In genomic region chr3:156615592-156616173, GRCh38 we compare ENCODE assay signal across 11 cellular contexts. TPM values are rescaled to one million over a fixed set of nuclear protein-coding genes. Genes with fewer than 3 reads are reported as not detected.
DNase-seq lines count a peak whose midpoint lies in the region; ATAC-seq, FAIRE-seq and TF ChIP-seq lines count a peak whose summit lies in the region.
"Had no signal": no experiment of that assay in that cellular context is flagged by ENCODE, and none has a peak within 500 bp of the region (broad histone marks: within the 10 kb centered on the region; RNA-seq: fewer than 3 reads in every experiment).

No MANE protein-coding gene starts in this region.

- no peak for TF ChIP-seq POLR2A in IMR-90 (IDR thresholded peaks at IDR 0.05; ENCODE audit: low read depth, low read length)

- no peak for FAIRE-seq in bronchial epithelial cell (lab: Jason Lieb, UNC)
- no peak for FAIRE-seq in GM19239 (lab: Jason Lieb, UNC)
- FAIRE-seq: small intestine had no signal

- peak overlapping the region; percentile 79 for H2AK5ac ChIP-seq in IMR-90 (ENCODE audit: low read depth, low read length)

- dilution Hi-C loops in IMR-90 (cut with HindIII; ENCODE audit: low sequenced_read_pairs, unreplicated experiment), result no loop called here

- no peak overlapping the region for H2AK9ac ChIP-seq in IMR-90 (replicated peaks; ENCODE audit: low read depth, low read length, poor library complexity)

- no peak overlapping the region for H3K9ac ChIP-seq in IMR-90 (ENCODE audit: low read depth, low read length)

- H3K9me3 ChIP-seq in IMR-90 (ENCODE audit: control insufficient read depth, insufficient read depth, low read length) (no peaks in the 10 kb centered on the region), lower lobe of right lung (no peaks in the 10 kb centered on the region)

- in situ Hi-C loops in IMR-90 (cut with MboI; ENCODE audit: low sequenced_read_pairs), result no loop called here

- BruUV-seq in IMR-90 (replicated peaks; lab: Mats Ljungman, UMichigan), result no TSS peak

- H3K4me3 ChIP-seq in AG10803 (ENCODE audit: low read length) (no peak overlapping the region), IMR-90 (ENCODE audit: insufficient read depth, low read depth, low read length) (no peak overlapping the region), bronchial epithelial cell (ENCODE audit: low read depth, low read length) (no peak overlapping the region), lower lobe of right lung (no peak overlapping the region), GM23338 (no peak overlapping the region)

- no peak for TF ChIP-seq RAD21 in IMR-90 (IDR thresholded peaks at IDR 0.05; ENCODE audit: low read length)

- H4K91ac ChIP-seq in IMR-90 (ENCODE audit: insufficient read depth, low read depth, low read length), result peak overlapping the region; percentile 17; the same call in 1 of the 2 replicates

- H3K36me3 Mint-ChIP-seq in GM23338 (ENCODE audit: low read depth), result no peaks in the 10 kb centered on the region

- no peak overlapping the region for H3K56ac ChIP-seq in IMR-90 (ENCODE audit: extremely low read depth, insufficient read depth, low read length)

- H4K20me1 ChIP-seq in IMR-90 (ENCODE audit: insufficient read depth, low read length), result no peaks in the 10 kb centered on the region
- H4K20me1 ChIP-seq in GM23338 (replicated peaks; ENCODE audit: insufficient read depth), result no peaks in the 10 kb centered on the region

- H2AFZ ChIP-seq in IMR-90 (replicated peaks; ENCODE audit: low read length, poor library complexity) (peak overlapping the region; percentile 78), GM23338 (no peak overlapping the region)

- peaks cover 17% of the 10 kb centered on the region for H3K9me1 ChIP-seq in IMR-90 (ENCODE audit: insufficient read depth, low read length)

- H3K9me2 ChIP-seq in GM23338 (ENCODE audit: insufficient read depth), result peaks cover 6% of the 10 kb centered on the region; the same call in 1 of the 2 replicates

- H2BK120ac ChIP-seq in IMR-90 (ENCODE audit: low read depth, low read length), result peak overlapping the region; percentile 84

- no peak overlapping the region for H3K4me3 Mint-ChIP-seq in GM23338

- H3K9me3 Mint-ChIP-seq in GM23338, result no peaks in the 10 kb centered on the region

- peak overlapping the region; percentile 55; the same call in 1 of the 2 replicates for H3K18ac ChIP-seq in IMR-90 (ENCODE audit: low read depth, low read length)

- peak overlapping the region; percentile 79 for H3K4ac ChIP-seq in IMR-90 (ENCODE audit: low read depth, low read length)

- no peaks in the 10 kb centered on the region for H3K27me3 ChIP-seq in IMR-90 (ENCODE audit: control insufficient read depth, insufficient read depth, low read length)
- no peaks in the 10 kb centered on the region for H3K27me3 ChIP-seq in bronchial epithelial cell (ENCODE audit: control insufficient read depth, insufficient read depth, low read length)
- H3K27me3 ChIP-seq in lower lobe of right lung (ENCODE audit: low read depth), result no peaks in the 10 kb centered on the region
- H3K27me3 ChIP-seq in GM23338 (ENCODE audit: insufficient read depth), result no peaks in the 10 kb centered on the region

- peaks cover 9% of the 10 kb centered on the region; the same call in 2 of the 3 replicates for H3K4me1 Mint-ChIP-seq in GM23338

- H3K4me1 ChIP-seq in IMR-90 (ENCODE audit: control insufficient read depth, insufficient read depth, low read length) (peaks cover 10% of the 10 kb centered on the region), lower lobe of right lung (peaks cover 15% of the 10 kb centered on the region), GM23338 (ENCODE audit: insufficient read depth) (no peaks in the 10 kb centered on the region)

- peak; percentile 88 for DNase-seq in AG10803 (ENCODE audit: low read depth)
- peak; percentile 79 for DNase-seq in IMR-90
- peak; percentile 73 for DNase-seq in bronchial epithelial cell (ENCODE audit: low read depth)
- peak; percentile 69 for DNase-seq in lower lobe of right lung
- no peak for DNase-seq in GM23338 (ENCODE audit: low spot score)
- DNase-seq in GM19239 (ENCODE audit: insufficient read length, low spot score), result no peak
- DNase-seq in SK-N-DZ (ENCODE audit: low spot score), result no peak
- DNase-seq: aorta, NCI-H1105 treated with DMSO at 0.1 percent for 48 hours had no signal

- peak overlapping the region; percentile 91; the same call in 1 of the 3 replicates for H2BK15ac ChIP-seq in IMR-90 (ENCODE audit: low read depth, low read length)

- H4K8ac ChIP-seq in IMR-90 (ENCODE audit: low read depth in 2 of 2, low read length in 2 of 2), result peak overlapping the region in 1 of 2 experiments; percentile 67; a peak in 2 of 4 replicates

- H3K79me2 ChIP-seq in GM23338 (replicated peaks; ENCODE audit: insufficient read depth), result no peaks in the 10 kb centered on the region

- peak overlapping the region; percentile 44; the same call in 1 of the 2 replicates for H3K4me2 ChIP-seq in IMR-90 (ENCODE audit: low read depth, low read length)
- H3K4me2 ChIP-seq in GM23338, result no peak overlapping the region

- peaks cover 6% of the 10 kb centered on the region for H3K27me3 Mint-ChIP-seq in GM23338 (ENCODE audit: insufficient read depth, low read depth, poor library complexity)

- peak overlapping the region; percentile 86 for H2BK5ac ChIP-seq in IMR-90 (ENCODE audit: low read depth, low read length, poor library complexity, severe bottlenecking)

- H3K36me3 ChIP-seq in IMR-90 (ENCODE audit: control insufficient read depth, insufficient read depth, low read length), result no peaks in the 10 kb centered on the region
- H3K36me3 ChIP-seq in bronchial epithelial cell (ENCODE audit: control insufficient read depth, insufficient read depth, low read length), result no peaks in the 10 kb centered on the region
- H3K36me3 ChIP-seq in lower lobe of right lung, result no peaks in the 10 kb centered on the region
- H3K36me3 ChIP-seq in GM23338 (ENCODE audit: insufficient read depth), result no peaks in the 10 kb centered on the region

- peak overlapping the region; percentile 64; the same call in 1 of the 2 replicates for H3K23ac ChIP-seq in IMR-90 (ENCODE audit: low read depth, low read length)

- no peak for TF ChIP-seq CTCF in AG10803 (conservative IDR thresholded peaks at IDR 0.05; ENCODE audit: low read length)
- TF ChIP-seq CTCF in IMR-90 (conservative IDR thresholded peaks at IDR 0.05; ENCODE audit: low read depth, low read length), result no peak
- no peak for TF ChIP-seq CTCF in bronchial epithelial cell (IDR thresholded peaks at IDR 0.05; ENCODE audit: insufficient read depth, low read length, severe bottlenecking)
- no peak for TF ChIP-seq CTCF in lower lobe of right lung (IDR thresholded peaks at IDR 0.05)
- no peak for TF ChIP-seq CTCF in GM23338 (conservative IDR thresholded peaks at IDR 0.05; ENCODE audit: low read depth in 2 of 2)

- H3K27ac ChIP-seq in IMR-90 (ENCODE audit: insufficient read depth, low read length) (peak overlapping the region; percentile 73; the same call in 1 of the 2 replicates), lower lobe of right lung (peak overlapping the region; percentile 64), GM23338 (ENCODE audit: low read depth) (no peak overlapping the region)

- H2BK20ac ChIP-seq in IMR-90 (ENCODE audit: low read depth, low read length), result peak overlapping the region; percentile 77; the same call in 1 of the 2 replicates

- no peak overlapping the region for H4K5ac ChIP-seq in IMR-90 (ENCODE audit: low read depth, low read length)

- H3K79me1 ChIP-seq in IMR-90 (ENCODE audit: low read depth in 1 of 2, low read length in 2 of 2), result no peaks in the 10 kb centered on the region

- WGBS in IMR-90 (ENCODE audit: extremely low coverage in 2 of 2, insufficient read length in 1 of 2), 2 experiments, result no CpG with 5 or more reads among the region's 1 CpG

- intact Hi-C loops in IMR-90 (cut with micrococcal nuclease) (no loop called here), lower lobe of right lung (cut with DNase I) (no loop called here)

- CTCF ChIA-PET in IMR-90 (lab: Yijun Ruan, JAX), result no interaction called here

- ATAC-seq in IMR-90 (ENCODE audit: low read depth) (peak; percentile 80), lower lobe of right lung (peak; percentile 92), GM21737 (IDR thresholded peaks at IDR 0.05; ENCODE audit: unreplicated experiment) (no peak), GM23338 (no peak)

- peak overlapping the region; percentile 72; the same call in 1 of the 2 replicates for H3K14ac ChIP-seq in IMR-90 (replicated peaks; ENCODE audit: low read depth, low read length)

- no peak overlapping the region for H3K27ac Mint-ChIP-seq in GM23338

- POLR2A ChIA-PET in IMR-90 (lab: Charles Lee; ENCODE audit: unreplicated experiment), result no interaction called here

- H3F3A ChIP-seq in GM23338 (replicated peaks; ENCODE audit: low read depth), result no peaks in the 10 kb centered on the region

TF ChIP-seq in IMR-90, 13 proteins besides CTCF, POLR2A, EP300 and RAD21:
- 0 out of 2 replicates have a peak, but pooled peaks have one; percentile 12 for TF ChIP-seq CEBPB (IDR thresholded peaks at IDR 0.05; ENCODE audit: low read depth, low read length)
- TF ChIP-seq MAFK (IDR thresholded peaks at IDR 0.05; ENCODE audit: low read depth, low read length), result no peak

TF ChIP-seq in GM23338, 12 proteins besides CTCF, POLR2A, EP300 and RAD21 (continues in another document):
- no peak for TF ChIP-seq ZNF114 (CRISPR knock-in tag; IDR thresholded peaks at IDR 0.05)

RNA-seq across cellular contexts. Expression of gene TIPARP, which starts 58.7 kb away (rescaled TPM):
- 70.8 and 76.4 TPM in 2 replicates for total RNA-seq in IMR-90 (2012; rRNA removed)
- polyA plus RNA-seq in IMR-90 (2012; rRNA removed), result 11.5 and 12.6 TPM in 2 replicates
- polyA plus RNA-seq in IMR-90 (2012; cell fraction: cytosol; rRNA removed), result 3.2 and 3.7 TPM in 2 replicates
- polyA plus RNA-seq in IMR-90 (2012; cell fraction: nucleus; rRNA removed; ENCODE audit: low replicate concordance), result 3.3 and 39.5 TPM in 2 replicates
- 50.6 and 110 TPM in 2 replicates for total RNA-seq in bronchial epithelial cell
- 58.0 TPM for total RNA-seq in lower lobe of right lung
- total RNA-seq in GM23338 (2014; rRNA removed; shearing (Covaris generic)), result 6.9 and 10.2 TPM in 2 replicates
- polyA plus RNA-seq in GM23338 (2016; fragmentation: Nextera tagmentation; extraction: Ambion mirVana), result 2.8 and 4.5 TPM in 2 replicates
- 5.9 and 6.3 TPM in 2 replicates for polyA plus RNA-seq in SK-N-DZ (2014; cell fraction: cytosol; rRNA removed)
- polyA plus RNA-seq in SK-N-DZ (2014; cell fraction: nucleus; rRNA removed), result 2.7 and 3.4 TPM in 2 replicates

Comparison
In these comparisons a context has a peak if more than half of its experiments do, and no peak if none do; other contexts are left out.
1. DNase-seq: peak in AG10803 (single experiment), IMR-90 (single experiment), bronchial epithelial cell (single experiment) and lower lobe of right lung (single experiment); none in GM23338 (single experiment), GM19239 (single experiment) and SK-N-DZ (single experiment).
2. ATAC-seq: peak in IMR-90 (single experiment) and lower lobe of right lung (2 of 2); none in GM21737 (single experiment) and GM23338 (single experiment).